8 cellular contexts compared by ENCODE assay signal in the genomic region with DNA sequence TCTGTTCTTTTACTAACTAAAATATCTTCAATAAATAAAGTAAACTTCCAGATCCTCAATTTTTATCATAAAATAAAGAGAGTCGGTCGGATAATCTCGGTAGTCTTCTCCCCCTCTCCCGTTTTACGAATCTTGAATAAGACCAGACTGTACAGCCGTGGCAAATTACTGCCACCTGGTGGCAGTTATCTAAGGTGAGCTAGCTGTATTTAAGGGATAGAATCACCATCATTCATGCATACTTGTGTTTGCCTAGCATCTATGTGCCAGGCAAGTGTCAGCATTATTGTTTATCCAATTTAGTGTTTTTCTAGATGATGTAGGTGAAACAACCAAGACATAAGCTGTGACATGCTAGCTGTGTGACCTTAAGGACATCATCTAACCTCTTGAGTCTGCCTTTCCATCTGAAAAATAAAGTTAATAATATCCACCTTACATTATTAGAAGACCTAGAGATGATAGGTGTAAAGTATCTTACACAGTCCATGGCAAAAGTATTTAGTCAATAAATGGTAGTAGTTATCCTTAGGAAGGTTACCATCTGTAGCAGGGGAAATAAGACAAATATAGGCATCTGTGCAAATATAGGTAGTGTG. TPM values are rescaled to one million over a fixed set of nuclear protein-coding genes. Genes with fewer than 3 reads are reported as not detected.
DNase-seq lines count a peak whose midpoint lies in the region; ATAC-seq and TF ChIP-seq lines count a peak whose summit lies in the region.

No MANE protein-coding gene starts in this region.

- intact Hi-C loops in body of pancreas (cut with DNase I): no loop called here

- peak; percentile 78 for DNase-seq in NCI-H1694 (lab: John Stamatoyannopoulos, UW)
- DNase-seq in T-helper 17 cell: peak in 2 of 3 donors; percentile 10 to 38
- peak; percentile 56 to 73 (median 66) for DNase-seq in body of pancreas
- peak; percentile 15 to 42 (median 39) for DNase-seq in immature natural killer cell
- peak; percentile 45 to 56 for DNase-seq in stimulated activated CD4-positive, alpha-beta T cell treated with anti-CD3 and anti-CD28 coated beads, Interleukin-2, amount 100 ng/mL, for 24 hours
- no peak for DNase-seq in GDM1 (lab: John Stamatoyannopoulos, UW)

- 5 to 6% methylated on average over 6 of the region's 6 CpGs for WGBS in body of pancreas, 2 donors

- ATAC-seq in HG02610 (IDR thresholded peaks at IDR 0.05; ENCODE audit: unreplicated experiment) (peak; percentile 87), T-helper 17 cell (peak; percentile 88), body of pancreas (peak; percentile 70)

- H3K27me3 Mint-ChIP-seq in T-helper 17 cell (peaks cover 22% of the 10 kb centered on the region), immature natural killer cell (ENCODE audit: low read depth in 3 of 3) (peaks cover 0 to 3% (median 2%) of the 10 kb centered on the region in 3 donors)

- TF ChIP-seq POLR2A in body of pancreas (IDR thresholded peaks at IDR 0.05): no peak

- H3K27ac Mint-ChIP-seq in T-helper 17 cell: no peak overlapping the region
- H3K27ac Mint-ChIP-seq in immature natural killer cell: no peak overlapping the region

- H3K27me3 ChIP-seq in body of pancreas: no peaks in the 10 kb centered on the region

- H3K27ac ChIP-seq in body of pancreas: no peak overlapping the region

- peak; percentile 94 for TF ChIP-seq CTCF in GM12801 (IDR thresholded peaks at IDR 0.05; ENCODE audit: extremely low read depth, insufficient read length)
- TF ChIP-seq CTCF in body of pancreas (IDR thresholded peaks at IDR 0.05): peak; percentile 63 to 88 (median 71)

- H3K36me3 ChIP-seq in body of pancreas (replicated peaks in 1 of 2; ENCODE audit: insufficient read depth in 1 of 2, low read depth in 2 of 2): no peaks in the 10 kb centered on the region

- H3K4me1 Mint-ChIP-seq in T-helper 17 cell (peaks cover 6% of the 10 kb centered on the region), immature natural killer cell (peaks cover 0 to 6% of the 10 kb centered on the region in 2 donors)

- peaks cover 3% of the 10 kb centered on the region for H3K36me3 Mint-ChIP-seq in T-helper 17 cell (ENCODE audit: low read depth)
- no peaks in the 10 kb centered on the region for H3K36me3 Mint-ChIP-seq in immature natural killer cell

- H3K4me3 Mint-ChIP-seq in T-helper 17 cell (no peak overlapping the region), immature natural killer cell (no peak overlapping the region)

- H3K9me3 ChIP-seq in T-helper 17 cell (ENCODE audit: control insufficient read depth, low read length, poor library complexity, severe bottlenecking) (no peaks in the 10 kb centered on the region), body of pancreas (no peaks in the 10 kb centered on the region)

- no peak overlapping the region for H3K4me3 ChIP-seq in body of pancreas

- no peaks in the 10 kb centered on the region for H3K9me3 Mint-ChIP-seq in immature natural killer cell

- no peaks in the 10 kb centered on the region for H3K4me1 ChIP-seq in body of pancreas

RNA-seq across cellular contexts. Expression of a gene that starts 21.3 kb away (rescaled TPM):
- 10 to 100 TPM; 64.1 to 70.1 TPM for total RNA-seq in T-helper 17 cell
- 10 to 100 TPM; 71.1 to 77.8 TPM for total RNA-seq in body of pancreas
- 100 to 1,000 TPM in 1 of 3 donors, 10 to 100 TPM in 2; 84.0 to 125 (median 89.7) TPM for polyA plus RNA-seq in immature natural killer cell
